Comparison of ENCODE assay signal across 19 cellular contexts in the genomic region with DNA sequence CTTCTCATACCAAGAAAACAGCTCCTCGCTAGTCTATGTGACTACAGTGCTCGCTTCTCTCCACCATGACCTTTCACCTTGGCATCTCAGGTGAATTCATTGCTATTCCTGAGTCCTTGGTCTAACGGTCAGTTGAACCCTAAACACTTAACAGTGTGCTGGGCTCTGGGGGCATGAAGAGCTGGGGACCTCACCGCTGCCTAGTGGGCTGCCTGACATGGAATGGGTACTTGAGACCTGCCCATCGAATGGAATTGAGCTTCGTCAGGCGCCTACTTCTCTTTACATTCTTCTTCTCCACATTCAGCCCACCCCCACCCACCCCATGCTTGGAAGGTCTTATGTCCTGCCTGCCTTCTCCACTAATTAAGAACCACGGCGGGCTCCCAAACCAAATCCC. TPM values are rescaled to one million over a fixed set of nuclear protein-coding genes. Genes with fewer than 3 reads are reported as not detected.
DNase-seq lines count a peak whose midpoint lies in the region; ATAC-seq and TF ChIP-seq lines count a peak whose summit lies in the region.
"Had no signal": no experiment of that assay in that cellular context is flagged by ENCODE, and none has a peak within 500 bp of the region (broad histone marks: within the 10 kb centered on the region; RNA-seq: fewer than 3 reads in every experiment).

No MANE protein-coding gene starts in this region.

- H3K27ac Mint-ChIP-seq in endodermal cell = peak overlapping the region; percentile 68
- H3K27ac Mint-ChIP-seq in activated naive CD8-positive, alpha-beta T cell treated with anti-CD3 and anti-CD28 coated beads for 36 hours = no peak overlapping the region
- H3K27ac Mint-ChIP-seq: CD4-positive, alpha-beta memory T cell had no signal

- TF ChIP-seq CTCF in endodermal cell (conservative IDR thresholded peaks at IDR 0.05) (no peak), sigmoid colon (IDR thresholded peaks at IDR 0.05) (no peak), uterus (IDR thresholded peaks at IDR 0.05) (no peak)

- intact Hi-C loops in sigmoid colon (cut with DNase I) = no loop called here
- intact Hi-C loops in uterus (cut with DNase I; ENCODE audit: low total_unique reads) = no loop called here
- intact Hi-C loops in sciatic nerve (cut with DNase I) = no loop called here

- H3K27me3 ChIP-seq in endodermal cell (ENCODE audit: control insufficient read depth, insufficient read depth, low read length, poor library complexity, severe bottlenecking) (peaks cover 11% of the 10 kb centered on the region), sigmoid colon (no peaks in the 10 kb centered on the region), uterus (no peaks in the 10 kb centered on the region)
- H3K27me3 ChIP-seq: BE2C had no signal

- no peaks in the 10 kb centered on the region for H3K27me3 Mint-ChIP-seq in endodermal cell (ENCODE audit: insufficient read depth)
- H3K27me3 Mint-ChIP-seq in activated naive CD8-positive, alpha-beta T cell treated with anti-CD3 and anti-CD28 coated beads for 36 hours = no peaks in the 10 kb centered on the region

- H3K27ac ChIP-seq in endodermal cell (ENCODE audit: low read depth, low read length) (no peak overlapping the region), sigmoid colon (peak overlapping the region; percentile 61 to 69 (median 68)), uterus (peak overlapping the region; percentile 38 to 77)
- H3K27ac ChIP-seq: C4-2B, HL-60 had no signal

- DNase-seq in endodermal cell = no peak
- peak; percentile 45 for DNase-seq in islet precursor cell
- no peak for DNase-seq in sigmoid colon
- DNase-seq in uterus = no peak
- DNase-seq in germinal center (ENCODE audit: low spot score) = no peak
- DNase-seq in sciatic nerve (ENCODE audit: low spot score) = no peak
- DNase-seq in activated naive CD8-positive, alpha-beta T cell treated with anti-CD3 and anti-CD28 coated beads for 36 hours = no peak
- no peak for DNase-seq in activated CD4-positive, alpha-beta T cell treated with anti-CD3 and anti-CD28 coated beads for 48 hours
- DNase-seq: BE2C; CD4-positive, alpha-beta memory T cell; COR-L47; DMS153; DMS79 treated with DMSO at 0.1 percent for 48 hours; EL; GM23248 had no signal

- TF ChIP-seq EP300 in sigmoid colon (IDR thresholded peaks at IDR 0.05) = no peak

- peaks cover 44% of the 10 kb centered on the region for H3K4me1 Mint-ChIP-seq in endodermal cell
- H3K4me1 Mint-ChIP-seq in activated naive CD8-positive, alpha-beta T cell treated with anti-CD3 and anti-CD28 coated beads for 36 hours = no peaks in the 10 kb centered on the region
- H3K4me1 Mint-ChIP-seq: CD4-positive, alpha-beta memory T cell had no signal

- no peak overlapping the region for H3K4me3 ChIP-seq in endodermal cell (ENCODE audit: low read length)
- H3K4me3 ChIP-seq in sigmoid colon = no peak overlapping the region
- no peak overlapping the region for H3K4me3 ChIP-seq in uterus
- H3K4me3 ChIP-seq: A549, GM23248 had no signal

- no peaks in the 10 kb centered on the region for H3K9me3 ChIP-seq in endodermal cell (ENCODE audit: control insufficient read depth, low read length)
- no peaks in the 10 kb centered on the region for H3K9me3 ChIP-seq in sigmoid colon
- H3K9me3 ChIP-seq in uterus = no peaks in the 10 kb centered on the region
- H3K9me3 ChIP-seq: A549, BE2C had no signal

- ATAC-seq in sciatic nerve = no peak
- ATAC-seq: A549, HCT116 had no signal

- 91 to 96% methylated on average over 4 to 9 of the region's 9 CpGs for WGBS in endodermal cell (ENCODE audit: insufficient coverage in 1 of 2, insufficient read length in 1 of 2), 2 experiments
- 93 to 94% methylated on average over 9 of the region's 9 CpGs for WGBS in sigmoid colon, 2 donors

- no peak overlapping the region for H3K4me3 Mint-ChIP-seq in endodermal cell
- H3K4me3 Mint-ChIP-seq in activated naive CD8-positive, alpha-beta T cell treated with anti-CD3 and anti-CD28 coated beads for 36 hours = no peak overlapping the region
- H3K4me3 Mint-ChIP-seq: CD4-positive, alpha-beta memory T cell had no signal

- TF ChIP-seq POLR2A in sigmoid colon (IDR thresholded peaks at IDR 0.05) (no peak), uterus (IDR thresholded peaks at IDR 0.05) (no peak)

- H3K36me3 ChIP-seq in endodermal cell (ENCODE audit: control insufficient read depth, insufficient read depth, low read length) (no peaks in the 10 kb centered on the region), sigmoid colon (peaks cover 0 to 7% (median 5%) of the 10 kb centered on the region in 4 donors), uterus (no peaks in the 10 kb centered on the region)
- H3K36me3 ChIP-seq: BE2C had no signal

- no peaks in the 10 kb centered on the region for H3K36me3 Mint-ChIP-seq in endodermal cell (ENCODE audit: low read depth)
- no peaks in the 10 kb centered on the region for H3K36me3 Mint-ChIP-seq in activated naive CD8-positive, alpha-beta T cell treated with anti-CD3 and anti-CD28 coated beads for 36 hours
- H3K36me3 Mint-ChIP-seq: CD4-positive, alpha-beta memory T cell had no signal

- no peak overlapping the region for H3K9ac ChIP-seq in endodermal cell (ENCODE audit: extremely low read depth, low read length, poor library complexity, severe bottlenecking)
- H3K9ac ChIP-seq: GM23248 had no signal

- H3K4me1 ChIP-seq in endodermal cell (ENCODE audit: control insufficient read depth, insufficient read depth, low read length) (peaks cover 3% of the 10 kb centered on the region), sigmoid colon (peaks cover 0 to 78% (median 59%) of the 10 kb centered on the region in 4 donors), uterus (peaks cover 15 to 18% of the 10 kb centered on the region in 2 donors)
- H3K4me1 ChIP-seq: BE2C had no signal

- H3K9me3 Mint-ChIP-seq in endodermal cell = no peaks in the 10 kb centered on the region
- H3K9me3 Mint-ChIP-seq in activated naive CD8-positive, alpha-beta T cell treated with anti-CD3 and anti-CD28 coated beads for 36 hours = no peaks in the 10 kb centered on the region
- H3K9me3 Mint-ChIP-seq: CD4-positive, alpha-beta memory T cell had no signal

RNA-seq across cellular contexts. Expression of gene BOC, which starts 22.1 kb away (rescaled TPM):
- total RNA-seq in endodermal cell = 10 to 100 TPM in 1 of 2 donors, 1 to 10 TPM in 1; 9.8 to 12.3 TPM
- 207 TPM for polyA plus RNA-seq in endodermal cell (2013, experiment 1 of 2)
- polyA plus RNA-seq in endodermal cell (2013, experiment 2 of 2) = 163 TPM
- 100 to 1,000 TPM in 2 of 4 donors, 10 to 100 TPM in 2; 80.3 to 122 (median 103) TPM for total RNA-seq in sigmoid colon
- polyA plus RNA-seq in sigmoid colon = 10 to 100 TPM in 1 of 3 donors, 1 to 10 TPM in 2; 1.6 to 10.6 (median 4.2) TPM
- total RNA-seq in uterus = 100 to 1,000 TPM; 103 to 169 (median 105) TPM
- total RNA-seq in sciatic nerve = 114 TPM
- under 1 TPM in 1 of 2 experiments, not detected in 1; 0.44 TPM for total RNA-seq in activated naive CD8-positive, alpha-beta T cell treated with anti-CD3 and anti-CD28 coated beads for 36 hours
- total RNA-seq: CD4-positive, alpha-beta memory T cell had no signal
- polyA plus RNA-seq: CD4-positive, alpha-beta memory T cell had no signal

Comparison
In these comparisons a context has a peak if more than half of its experiments do, and no peak if none do; other contexts are left out.
1. RNA of gene BOC, which starts 22.1 kb away (total RNA-seq): 80.3 to 122 TPM in sigmoid colon, 114 TPM in sciatic nerve (single experiment), 103 to 169 TPM in uterus and 9.8 to 12.3 TPM in endodermal cell; 0.44 TPM in activated naive CD8-positive, alpha-beta T cell treated with anti-CD3 and anti-CD28 coated beads for 36 hours; every median in the first group is over 4 times any median in the second.